3 cellular contexts compared by ENCODE assay signal in the genomic region with DNA sequence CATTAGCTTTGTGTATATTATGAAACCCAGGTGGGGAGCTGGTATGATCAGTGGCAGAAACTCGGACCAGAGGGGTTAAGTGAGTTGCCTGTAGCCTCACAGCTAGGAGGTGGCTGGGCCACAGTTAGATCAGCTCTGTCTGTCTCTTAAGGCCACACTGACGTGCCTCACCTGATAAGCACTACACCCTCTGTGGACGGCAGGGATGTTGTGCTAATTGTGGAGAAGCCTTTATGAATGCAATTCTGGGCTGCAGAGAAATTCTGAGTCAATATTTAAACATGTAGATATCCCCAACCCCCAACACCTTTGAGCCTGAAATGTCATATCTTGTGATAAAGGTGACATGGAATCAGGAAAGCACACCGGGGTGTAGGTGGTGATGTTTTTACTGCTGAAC.
TF ChIP-seq lines count a peak whose summit lies in the region.

No MANE protein-coding gene starts in this region.

TF ChIP-seq in liver, 16 proteins besides CTCF, POLR2A, EP300 and RAD21 (continued from another document):
- TF ChIP-seq, protein P1, sequence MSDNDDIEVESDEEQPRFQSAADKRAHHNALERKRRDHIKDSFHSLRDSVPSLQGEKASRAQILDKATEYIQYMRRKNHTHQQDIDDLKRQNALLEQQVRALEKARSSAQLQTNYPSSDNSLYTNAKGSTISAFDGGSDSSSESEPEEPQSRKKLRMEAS (IDR thresholded peaks at IDR 0.05), result no peak
- TF ChIP-seq HNF4A (conservative IDR thresholded peaks at IDR 0.05) (no peak), GABPA (IDR thresholded peaks at IDR 0.05 in 1 of 2, conservative IDR thresholded peaks at IDR 0.05 in 1 of 2) (no peak)
- TF ChIP-seq, protein P2, sequence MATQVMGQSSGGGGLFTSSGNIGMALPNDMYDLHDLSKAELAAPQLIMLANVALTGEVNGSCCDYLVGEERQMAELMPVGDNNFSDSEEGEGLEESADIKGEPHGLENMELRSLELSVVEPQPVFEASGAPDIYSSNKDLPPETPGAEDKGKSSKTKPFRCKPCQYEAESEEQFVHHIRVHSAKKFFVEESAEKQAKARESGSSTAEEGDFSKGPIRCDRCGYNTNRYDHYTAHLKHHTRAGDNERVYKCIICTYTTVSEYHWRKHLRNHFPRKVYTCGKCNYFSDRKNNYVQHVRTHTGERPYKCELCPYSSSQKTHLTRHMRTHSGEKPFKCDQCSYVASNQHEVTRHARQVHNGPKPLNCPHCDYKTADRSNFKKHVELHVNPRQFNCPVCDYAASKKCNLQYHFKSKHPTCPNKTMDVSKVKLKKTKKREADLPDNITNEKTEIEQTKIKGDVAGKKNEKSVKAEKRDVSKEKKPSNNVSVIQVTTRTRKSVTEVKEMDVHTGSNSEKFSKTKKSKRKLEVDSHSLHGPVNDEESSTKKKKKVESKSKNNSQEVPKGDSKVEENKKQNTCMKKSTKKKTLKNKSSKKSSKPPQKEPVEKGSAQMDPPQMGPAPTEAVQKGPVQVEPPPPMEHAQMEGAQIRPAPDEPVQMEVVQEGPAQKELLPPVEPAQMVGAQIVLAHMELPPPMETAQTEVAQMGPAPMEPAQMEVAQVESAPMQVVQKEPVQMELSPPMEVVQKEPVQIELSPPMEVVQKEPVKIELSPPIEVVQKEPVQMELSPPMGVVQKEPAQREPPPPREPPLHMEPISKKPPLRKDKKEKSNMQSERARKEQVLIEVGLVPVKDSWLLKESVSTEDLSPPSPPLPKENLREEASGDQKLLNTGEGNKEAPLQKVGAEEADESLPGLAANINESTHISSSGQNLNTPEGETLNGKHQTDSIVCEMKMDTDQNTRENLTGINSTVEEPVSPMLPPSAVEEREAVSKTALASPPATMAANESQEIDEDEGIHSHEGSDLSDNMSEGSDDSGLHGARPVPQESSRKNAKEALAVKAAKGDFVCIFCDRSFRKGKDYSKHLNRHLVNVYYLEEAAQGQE (IDR thresholded peaks at IDR 0.05), result no peak

TF ChIP-seq in HepG2, 621 proteins besides CTCF, POLR2A, EP300 and RAD21 (continued from another document):
- TF ChIP-seq CHCHD3 (CRISPR knock-in tag; IDR thresholded peaks at IDR 0.05), result no peak
- no peak for TF ChIP-seq CEBPG (CRISPR knock-in tag; IDR thresholded peaks at IDR 0.05)
- TF ChIP-seq PCBP2 (optimal IDR thresholded peaks at IDR 0.05; ENCODE audit: low read depth, low read length, poor library complexity, severe bottlenecking), result no peak
- no peak for TF ChIP-seq MZF1 (CRISPR knock-in tag; IDR thresholded peaks at IDR 0.05; ENCODE audit: borderline replicate concordance)
- TF ChIP-seq MTF2 (CRISPR knock-in tag; IDR thresholded peaks at IDR 0.05; ENCODE audit: borderline replicate concordance), result no peak
- TF ChIP-seq ZNF605 (CRISPR knock-in tag; IDR thresholded peaks at IDR 0.05), result no peak
- no peak for TF ChIP-seq TRIM24 (CRISPR knock-in tag; IDR thresholded peaks at IDR 0.05)
- TF ChIP-seq ZNF883 (CRISPR knock-in tag; IDR thresholded peaks at IDR 0.05; ENCODE audit: not compliant biosample characterization), result no peak
- TF ChIP-seq, protein P3, sequence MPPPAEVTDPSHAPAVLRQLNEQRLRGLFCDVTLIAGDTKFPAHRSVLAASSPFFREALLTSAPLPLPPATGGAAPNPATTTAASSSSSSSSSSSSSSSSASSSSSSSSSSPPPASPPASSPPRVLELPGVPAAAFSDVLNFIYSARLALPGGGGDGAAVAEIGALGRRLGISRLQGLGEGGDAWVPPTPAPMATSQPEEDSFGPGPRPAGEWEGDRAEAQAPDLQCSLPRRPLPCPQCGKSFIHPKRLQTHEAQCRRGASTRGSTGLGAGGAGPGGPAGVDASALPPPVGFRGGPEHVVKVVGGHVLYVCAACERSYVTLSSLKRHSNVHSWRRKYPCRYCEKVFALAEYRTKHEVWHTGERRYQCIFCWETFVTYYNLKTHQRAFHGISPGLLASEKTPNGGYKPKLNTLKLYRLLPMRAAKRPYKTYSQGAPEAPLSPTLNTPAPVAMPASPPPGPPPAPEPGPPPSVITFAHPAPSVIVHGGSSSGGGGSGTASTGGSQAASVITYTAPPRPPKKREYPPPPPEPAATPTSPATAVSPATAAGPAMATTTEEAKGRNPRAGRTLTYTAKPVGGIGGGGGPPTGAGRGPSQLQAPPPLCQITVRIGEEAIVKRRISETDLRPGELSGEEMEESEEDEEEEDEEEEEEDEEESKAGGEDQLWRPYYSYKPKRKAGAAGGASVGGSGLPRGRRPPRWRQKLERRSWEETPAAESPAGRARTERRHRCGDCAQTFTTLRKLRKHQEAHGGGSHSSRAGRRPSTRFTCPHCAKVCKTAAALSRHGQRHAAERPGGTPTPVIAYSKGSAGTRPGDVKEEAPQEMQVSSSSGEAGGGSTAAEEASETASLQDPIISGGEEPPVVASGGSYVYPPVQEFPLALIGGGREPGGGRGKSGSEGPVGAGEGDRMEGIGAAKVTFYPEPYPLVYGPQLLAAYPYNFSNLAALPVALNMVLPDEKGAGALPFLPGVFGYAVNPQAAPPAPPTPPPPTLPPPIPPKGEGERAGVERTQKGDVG (CRISPR knock-in tag; IDR thresholded peaks at IDR 0.05; ENCODE audit: borderline replicate concordance), result no peak
- TF ChIP-seq RXRB (CRISPR knock-in tag; IDR thresholded peaks at IDR 0.05; ENCODE audit: borderline replicate concordance), result no peak
- no peak for TF ChIP-seq HNRNPLL (IDR thresholded peaks at IDR 0.05; ENCODE audit: low read depth, low read length, poor library complexity, severe bottlenecking)
- no peak for TF ChIP-seq ZNF713 (CRISPR knock-in tag; IDR thresholded peaks at IDR 0.05)
- TF ChIP-seq ZNF253 (CRISPR knock-in tag; IDR thresholded peaks at IDR 0.05; ENCODE audit: borderline replicate concordance), result no peak
- no peak for TF ChIP-seq ZNF614 (CRISPR knock-in tag; IDR thresholded peaks at IDR 0.05; ENCODE audit: borderline replicate concordance)
TF ChIP-seq in HepG2: peak in this region for 0.

TF ChIP-seq in K562, 482 proteins besides CTCF, POLR2A, EP300 and RAD21 (continued from another document):
- no peak for TF ChIP-seq PRMT5 (CRISPR knock-in tag; IDR thresholded peaks at IDR 0.05)
- TF ChIP-seq, protein P4, sequence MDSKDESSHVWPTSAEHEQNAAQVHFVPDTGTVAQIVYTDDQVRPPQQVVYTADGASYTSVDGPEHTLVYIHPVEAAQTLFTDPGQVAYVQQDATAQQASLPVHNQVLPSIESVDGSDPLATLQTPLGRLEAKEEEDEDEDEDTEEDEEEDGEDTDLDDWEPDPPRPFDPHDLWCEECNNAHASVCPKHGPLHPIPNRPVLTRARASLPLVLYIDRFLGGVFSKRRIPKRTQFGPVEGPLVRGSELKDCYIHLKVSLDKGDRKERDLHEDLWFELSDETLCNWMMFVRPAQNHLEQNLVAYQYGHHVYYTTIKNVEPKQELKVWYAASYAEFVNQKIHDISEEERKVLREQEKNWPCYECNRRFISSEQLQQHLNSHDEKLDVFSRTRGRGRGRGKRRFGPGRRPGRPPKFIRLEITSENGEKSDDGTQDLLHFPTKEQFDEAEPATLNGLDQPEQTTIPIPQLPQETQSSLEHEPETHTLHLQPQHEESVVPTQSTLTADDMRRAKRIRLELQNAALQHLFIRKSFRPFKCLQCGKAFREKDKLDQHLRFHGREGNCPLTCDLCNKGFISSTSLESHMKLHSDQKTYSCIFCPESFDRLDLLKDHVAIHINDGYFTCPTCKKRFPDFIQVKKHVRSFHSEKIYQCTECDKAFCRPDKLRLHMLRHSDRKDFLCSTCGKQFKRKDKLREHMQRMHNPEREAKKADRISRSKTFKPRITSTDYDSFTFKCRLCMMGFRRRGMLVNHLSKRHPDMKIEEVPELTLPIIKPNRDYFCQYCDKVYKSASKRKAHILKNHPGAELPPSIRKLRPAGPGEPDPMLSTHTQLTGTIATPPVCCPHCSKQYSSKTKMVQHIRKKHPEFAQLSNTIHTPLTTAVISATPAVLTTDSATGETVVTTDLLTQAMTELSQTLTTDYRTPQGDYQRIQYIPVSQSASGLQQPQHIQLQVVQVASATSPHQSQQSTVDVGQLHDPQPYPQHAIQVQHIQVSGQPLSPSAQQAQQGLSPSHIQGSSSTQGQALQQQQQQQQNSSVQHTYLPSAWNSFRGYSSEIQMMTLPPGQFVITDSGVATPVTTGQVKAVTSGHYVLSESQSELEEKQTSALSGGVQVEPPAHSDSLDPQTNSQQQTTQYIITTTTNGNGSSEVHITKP (IDR thresholded peaks at IDR 0.05; ENCODE audit: partially characterized antibody), result no peak
- TF ChIP-seq, protein P5, sequence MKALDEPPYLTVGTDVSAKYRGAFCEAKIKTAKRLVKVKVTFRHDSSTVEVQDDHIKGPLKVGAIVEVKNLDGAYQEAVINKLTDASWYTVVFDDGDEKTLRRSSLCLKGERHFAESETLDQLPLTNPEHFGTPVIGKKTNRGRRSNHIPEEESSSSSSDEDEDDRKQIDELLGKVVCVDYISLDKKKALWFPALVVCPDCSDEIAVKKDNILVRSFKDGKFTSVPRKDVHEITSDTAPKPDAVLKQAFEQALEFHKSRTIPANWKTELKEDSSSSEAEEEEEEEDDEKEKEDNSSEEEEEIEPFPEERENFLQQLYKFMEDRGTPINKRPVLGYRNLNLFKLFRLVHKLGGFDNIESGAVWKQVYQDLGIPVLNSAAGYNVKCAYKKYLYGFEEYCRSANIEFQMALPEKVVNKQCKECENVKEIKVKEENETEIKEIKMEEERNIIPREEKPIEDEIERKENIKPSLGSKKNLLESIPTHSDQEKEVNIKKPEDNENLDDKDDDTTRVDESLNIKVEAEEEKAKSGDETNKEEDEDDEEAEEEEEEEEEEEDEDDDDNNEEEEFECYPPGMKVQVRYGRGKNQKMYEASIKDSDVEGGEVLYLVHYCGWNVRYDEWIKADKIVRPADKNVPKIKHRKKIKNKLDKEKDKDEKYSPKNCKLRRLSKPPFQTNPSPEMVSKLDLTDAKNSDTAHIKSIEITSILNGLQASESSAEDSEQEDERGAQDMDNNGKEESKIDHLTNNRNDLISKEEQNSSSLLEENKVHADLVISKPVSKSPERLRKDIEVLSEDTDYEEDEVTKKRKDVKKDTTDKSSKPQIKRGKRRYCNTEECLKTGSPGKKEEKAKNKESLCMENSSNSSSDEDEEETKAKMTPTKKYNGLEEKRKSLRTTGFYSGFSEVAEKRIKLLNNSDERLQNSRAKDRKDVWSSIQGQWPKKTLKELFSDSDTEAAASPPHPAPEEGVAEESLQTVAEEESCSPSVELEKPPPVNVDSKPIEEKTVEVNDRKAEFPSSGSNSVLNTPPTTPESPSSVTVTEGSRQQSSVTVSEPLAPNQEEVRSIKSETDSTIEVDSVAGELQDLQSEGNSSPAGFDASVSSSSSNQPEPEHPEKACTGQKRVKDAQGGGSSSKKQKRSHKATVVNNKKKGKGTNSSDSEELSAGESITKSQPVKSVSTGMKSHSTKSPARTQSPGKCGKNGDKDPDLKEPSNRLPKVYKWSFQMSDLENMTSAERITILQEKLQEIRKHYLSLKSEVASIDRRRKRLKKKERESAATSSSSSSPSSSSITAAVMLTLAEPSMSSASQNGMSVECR (CRISPR knock-in tag; IDR thresholded peaks at IDR 0.05), result no peak
- no peak for TF ChIP-seq JUNB (CRISPR knock-in tag; conservative IDR thresholded peaks at IDR 0.05)
- TF ChIP-seq MEF2A (IDR thresholded peaks at IDR 0.05; ENCODE audit: control insufficient read depth, low read depth, low read length), result no peak
- TF ChIP-seq, protein P6, sequence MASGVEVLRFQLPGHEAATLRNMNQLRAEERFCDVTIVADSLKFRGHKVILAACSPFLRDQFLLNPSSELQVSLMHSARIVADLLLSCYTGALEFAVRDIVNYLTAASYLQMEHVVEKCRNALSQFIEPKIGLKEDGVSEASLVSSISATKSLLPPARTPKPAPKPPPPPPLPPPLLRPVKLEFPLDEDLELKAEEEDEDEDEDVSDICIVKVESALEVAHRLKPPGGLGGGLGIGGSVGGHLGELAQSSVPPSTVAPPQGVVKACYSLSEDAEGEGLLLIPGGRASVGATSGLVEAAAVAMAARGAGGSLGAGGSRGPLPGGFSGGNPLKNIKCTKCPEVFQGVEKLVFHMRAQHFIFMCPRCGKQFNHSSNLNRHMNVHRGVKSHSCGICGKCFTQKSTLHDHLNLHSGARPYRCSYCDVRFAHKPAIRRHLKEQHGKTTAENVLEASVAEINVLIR (CRISPR knock-in tag; IDR thresholded peaks at IDR 0.05), result no peak
